1 cellular context compared by ENCODE assay signal in genomic region chr17:7307686-7308624, GRCh38.
A peak's percentile ranks its signal among the peaks of the same experiment; 100 is the strongest.
TF ChIP-seq lines count a peak whose summit lies in the region.

No MANE protein-coding gene starts in this region.

TF ChIP-seq in HepG2, 621 proteins besides CTCF, POLR2A, EP300 and RAD21 (continued from another document and continues in another):
- no peak for TF ChIP-seq AHDC1 (CRISPR knock-in tag; IDR thresholded peaks at IDR 0.05; ENCODE audit: borderline replicate concordance)
- TF ChIP-seq KAT8 (CRISPR knock-in tag; IDR thresholded peaks at IDR 0.05): 0 out of 2 replicates have a peak, but pooled peaks have one; percentile 12
- TF ChIP-seq HNRNPH1 (optimal IDR thresholded peaks at IDR 0.05; ENCODE audit: low read depth, low read length): no peak
- no peak for TF ChIP-seq ZNF589 (CRISPR knock-in tag; conservative IDR thresholded peaks at IDR 0.05)
- TF ChIP-seq HDAC6 (IDR thresholded peaks at IDR 0.05; ENCODE audit: low read depth, low read length): no peak
- TF ChIP-seq SNAI1 (CRISPR knock-in tag; IDR thresholded peaks at IDR 0.05; ENCODE audit: borderline replicate concordance): peak; percentile 72; the same call in 1 of the 2 replicates
- no peak for TF ChIP-seq MIXL1 (CRISPR knock-in tag; IDR thresholded peaks at IDR 0.05)
- TF ChIP-seq SMAD9 (CRISPR knock-in tag; IDR thresholded peaks at IDR 0.05): no peak
- TF ChIP-seq TCF7L2 (IDR thresholded peaks at IDR 0.05; ENCODE audit: low read depth, low read length): no peak
- TF ChIP-seq ZMYM3 (CRISPR knock-in tag; IDR thresholded peaks at IDR 0.05): no peak
- 0 out of 2 replicates have a peak, but pooled peaks have one; percentile 10 for TF ChIP-seq ZFP36L1 (CRISPR knock-in tag; IDR thresholded peaks at IDR 0.05)
- peak; percentile 92 for TF ChIP-seq MAX (IDR thresholded peaks at IDR 0.05)
- no peak for TF ChIP-seq ZNF180 (CRISPR knock-in tag; IDR thresholded peaks at IDR 0.05; ENCODE audit: borderline replicate concordance, low read depth)
- TF ChIP-seq PAWR (CRISPR knock-in tag; IDR thresholded peaks at IDR 0.05; ENCODE audit: borderline replicate concordance): no peak
- TF ChIP-seq SMAD1 (CRISPR knock-in tag; IDR thresholded peaks at IDR 0.05; ENCODE audit: borderline replicate concordance, low read depth): no peak
- no peak for TF ChIP-seq PLSCR1 (CRISPR knock-in tag; IDR thresholded peaks at IDR 0.05; ENCODE audit: borderline replicate concordance)
- TF ChIP-seq ARID2 (CRISPR knock-in tag; IDR thresholded peaks at IDR 0.05; ENCODE audit: borderline replicate concordance): no peak
- TF ChIP-seq ATAD3A (CRISPR knock-in tag; IDR thresholded peaks at IDR 0.05): no peak
- TF ChIP-seq HIC2 (CRISPR knock-in tag; IDR thresholded peaks at IDR 0.05; ENCODE audit: low read depth): no peak
- TF ChIP-seq BATF2 (CRISPR knock-in tag; IDR thresholded peaks at IDR 0.05): no peak
- no peak for TF ChIP-seq AFF4 (CRISPR knock-in tag; IDR thresholded peaks at IDR 0.05)
- no peak for TF ChIP-seq ZNF331 (CRISPR knock-in tag; IDR thresholded peaks at IDR 0.05)
- TF ChIP-seq ZNF563 (CRISPR knock-in tag; IDR thresholded peaks at IDR 0.05): peak; percentile 54; the same call in 1 of the 2 replicates
- TF ChIP-seq SAP130 (CRISPR knock-in tag; IDR thresholded peaks at IDR 0.05; ENCODE audit: low read depth): no peak; the same call in none of the 2 replicates
- TF ChIP-seq ONECUT2 (CRISPR knock-in tag; IDR thresholded peaks at IDR 0.05): no peak
- TF ChIP-seq CBX2 (IDR thresholded peaks at IDR 0.05; ENCODE audit: low read depth, low read length): no peak
- no peak for TF ChIP-seq CBX2 (CRISPR knock-in tag; IDR thresholded peaks at IDR 0.05; ENCODE audit: low read depth)
- TF ChIP-seq U2AF2 (IDR thresholded peaks at IDR 0.05; ENCODE audit: low read depth, low read length): no peak
- TF ChIP-seq ZNF746 (CRISPR knock-in tag; IDR thresholded peaks at IDR 0.05): 0 out of 2 replicates have a peak, but pooled peaks have one; percentile 6
- no peak for TF ChIP-seq MBD4 (IDR thresholded peaks at IDR 0.05; ENCODE audit: borderline replicate concordance, low read length)
- no peak for TF ChIP-seq MZF1 (CRISPR knock-in tag; IDR thresholded peaks at IDR 0.05; ENCODE audit: borderline replicate concordance)
- no peak for TF ChIP-seq ZNF747 (CRISPR knock-in tag; IDR thresholded peaks at IDR 0.05; ENCODE audit: borderline replicate concordance)
- no peak for TF ChIP-seq ZNF816 (CRISPR knock-in tag; IDR thresholded peaks at IDR 0.05; ENCODE audit: borderline replicate concordance)
- TF ChIP-seq GLMP (CRISPR knock-in tag; IDR thresholded peaks at IDR 0.05; ENCODE audit: borderline replicate concordance): no peak
- no peak for TF ChIP-seq ZNF713 (CRISPR knock-in tag; IDR thresholded peaks at IDR 0.05)
- TF ChIP-seq ZFP91 (CRISPR knock-in tag; IDR thresholded peaks at IDR 0.05; ENCODE audit: borderline replicate concordance): peak; percentile 12
- no peak for TF ChIP-seq ZFP1 (CRISPR knock-in tag; IDR thresholded peaks at IDR 0.05)
- TF ChIP-seq MLLT10 (CRISPR knock-in tag; IDR thresholded peaks at IDR 0.05): no peak
- TF ChIP-seq PRDM10 (CRISPR knock-in tag; IDR thresholded peaks at IDR 0.05; ENCODE audit: low read depth): no peak
- no peak for TF ChIP-seq ZNF614 (CRISPR knock-in tag; IDR thresholded peaks at IDR 0.05; ENCODE audit: borderline replicate concordance)
